In genomic region chr2:218322756-218323525, GRCh38 we compare ENCODE assay signal across 8 cellular contexts. TPM values are rescaled to one million over a fixed set of nuclear protein-coding genes. Genes with fewer than 3 reads are reported as not detected.
DNase-seq lines count a peak whose midpoint lies in the region; ATAC-seq and TF ChIP-seq lines count a peak whose summit lies in the region.

No MANE protein-coding gene starts in this region.

- H3K4me2 ChIP-seq in BLaER1 treated with 17β-estradiol and CSF1 and Interleukin-3, amounts not matched to agents 10 nM and 100 nM, result peak overlapping the region; percentile 93 to 99 (median 99)

- ATAC-seq in GM19324 (IDR thresholded peaks at IDR 0.05; ENCODE audit: low FRiP score, unreplicated experiment), result peak; percentile 75
- ATAC-seq in HG03457 (IDR thresholded peaks at IDR 0.05; ENCODE audit: unreplicated experiment), result peak; percentile 46

- TF ChIP-seq CTCF in endothelial cell (IDR thresholded peaks at IDR 0.05; ENCODE audit: unreplicated experiment), result no peak

- peak overlapping the region; percentile 63 to 81 (median 76) for H3K27ac ChIP-seq in BLaER1 treated with 17β-estradiol and CSF1 and Interleukin-3, amounts not matched to agents 10 nM and 100 nM

- peaks cover 46% of the 10 kb centered on the region for H3K4me1 Mint-ChIP-seq in endothelial cell (ENCODE audit: unreplicated experiment)

- H3K9me3 Mint-ChIP-seq in endothelial cell (ENCODE audit: unreplicated experiment), result no peaks in the 10 kb centered on the region

- H3K9me3 ChIP-seq in BLaER1 treated with 17β-estradiol and CSF1 and Interleukin-3, amounts not matched to agents 10 nM and 100 nM (replicated peaks in 1 of 11), result no peaks in the 10 kb centered on the region

- peaks cover 0 to 10% (median 0%) of the 10 kb centered on the region in 11 experiments; a peak in 1 of 22 replicates for H3K36me3 ChIP-seq in BLaER1 treated with 17β-estradiol and CSF1 and Interleukin-3, amounts not matched to agents 10 nM and 100 nM

- no peaks in the 10 kb centered on the region for H3K36me3 Mint-ChIP-seq in endothelial cell (ENCODE audit: low read depth, unreplicated experiment)

- peaks cover 40 to 87% (median 69%) of the 10 kb centered on the region in 10 experiments for H3K4me1 ChIP-seq in BLaER1 treated with 17β-estradiol and CSF1 and Interleukin-3, amounts not matched to agents 10 nM and 100 nM

- peak overlapping the region; percentile 76 for H3K27ac Mint-ChIP-seq in endothelial cell (ENCODE audit: unreplicated experiment)

- DNase-seq in NCI-H69 (lab: John Stamatoyannopoulos, UW), result peak; percentile 85
- peak; percentile 13 to 14 for DNase-seq in activated CD8-positive, alpha-beta memory T cell treated with anti-CD3 and anti-CD28 coated beads for 4 hours (ENCODE audit: low read depth in 2 of 2)
- peak; percentile 78 for DNase-seq in endothelial cell (ENCODE audit: low spot score)
- peak; percentile 69 for DNase-seq in midbrain (lab: John Stamatoyannopoulos, UW)
- DNase-seq in stimulated activated CD8-positive, alpha-beta memory T cell treated with anti-CD3 and anti-CD28 coated beads, Interleukin-2, amount 100 ng/mL, for 48 hours (ENCODE audit: low read depth in 2 of 2), result peak; percentile 33 to 38

- peak overlapping the region; percentile 67 to 86 (median 73) for H3K4me3 ChIP-seq in BLaER1 treated with 17β-estradiol and CSF1 and Interleukin-3, amounts not matched to agents 10 nM and 100 nM

- H3K27me3 Mint-ChIP-seq in endothelial cell (ENCODE audit: unreplicated experiment), result peaks cover 23% of the 10 kb centered on the region

- H3K27me3 ChIP-seq in BLaER1 treated with 17β-estradiol and CSF1 and Interleukin-3, amounts not matched to agents 10 nM and 100 nM, result no peaks in the 10 kb centered on the region

- peak overlapping the region; percentile 98 for H3K4me3 Mint-ChIP-seq in endothelial cell (ENCODE audit: unreplicated experiment)

- no peaks in the 10 kb centered on the region for H4K20me1 ChIP-seq in BLaER1 treated with 17β-estradiol and CSF1 and Interleukin-3, amounts not matched to agents 10 nM and 100 nM

- peak overlapping the region; percentile 72 to 93 (median 82) for H3K9ac ChIP-seq in BLaER1 treated with 17β-estradiol and CSF1 and Interleukin-3, amounts not matched to agents 10 nM and 100 nM

RNA-seq across cellular contexts. Expression of gene TMBIM1, which starts 30.6 kb away (rescaled TPM):
- total RNA-seq in endothelial cell (ENCODE audit: unreplicated experiment), result 78.5 TPM

RNA-seq across cellular contexts. Expression of gene CATIP, which starts 33.7 kb away (rescaled TPM):
- total RNA-seq in endothelial cell (ENCODE audit: unreplicated experiment), result not detected

RNA-seq across cellular contexts. Expression of gene PNKD, which starts 52.6 kb away (rescaled TPM):
- total RNA-seq in endothelial cell (ENCODE audit: unreplicated experiment), result 31.7 TPM

RNA-seq across cellular contexts. Expression of gene AAMP, which starts 53.0 kb away (rescaled TPM):
- total RNA-seq in endothelial cell (ENCODE audit: unreplicated experiment), result 67.6 TPM

RNA-seq across cellular contexts. Expression of gene SLC11A1, which starts 59.1 kb away (rescaled TPM):
- not detected for total RNA-seq in endothelial cell (ENCODE audit: unreplicated experiment)

Comparison
In these comparisons a context has a peak if more than half of its experiments do, and no peak if none do; other contexts are left out.
1. Peak in every context shown above with its lines: DNase-seq, ATAC-seq, H3K4me3 ChIP-seq and H3K27ac ChIP-seq.
2. DNase-seq: peak in every context shown above with its lines; median percentile 85 in NCI-H69; 78 in endothelial cell; 69 in midbrain; 36 in stimulated activated CD8-positive, alpha-beta memory T cell treated with anti-CD3 and anti-CD28 coated beads, Interleukin-2, amount 100 ng/mL, for 48 hours; 14 in activated CD8-positive, alpha-beta memory T cell treated with anti-CD3 and anti-CD28 coated beads for 4 hours.